Comparison of ENCODE assay signal across 8 cellular contexts in the genomic region with DNA sequence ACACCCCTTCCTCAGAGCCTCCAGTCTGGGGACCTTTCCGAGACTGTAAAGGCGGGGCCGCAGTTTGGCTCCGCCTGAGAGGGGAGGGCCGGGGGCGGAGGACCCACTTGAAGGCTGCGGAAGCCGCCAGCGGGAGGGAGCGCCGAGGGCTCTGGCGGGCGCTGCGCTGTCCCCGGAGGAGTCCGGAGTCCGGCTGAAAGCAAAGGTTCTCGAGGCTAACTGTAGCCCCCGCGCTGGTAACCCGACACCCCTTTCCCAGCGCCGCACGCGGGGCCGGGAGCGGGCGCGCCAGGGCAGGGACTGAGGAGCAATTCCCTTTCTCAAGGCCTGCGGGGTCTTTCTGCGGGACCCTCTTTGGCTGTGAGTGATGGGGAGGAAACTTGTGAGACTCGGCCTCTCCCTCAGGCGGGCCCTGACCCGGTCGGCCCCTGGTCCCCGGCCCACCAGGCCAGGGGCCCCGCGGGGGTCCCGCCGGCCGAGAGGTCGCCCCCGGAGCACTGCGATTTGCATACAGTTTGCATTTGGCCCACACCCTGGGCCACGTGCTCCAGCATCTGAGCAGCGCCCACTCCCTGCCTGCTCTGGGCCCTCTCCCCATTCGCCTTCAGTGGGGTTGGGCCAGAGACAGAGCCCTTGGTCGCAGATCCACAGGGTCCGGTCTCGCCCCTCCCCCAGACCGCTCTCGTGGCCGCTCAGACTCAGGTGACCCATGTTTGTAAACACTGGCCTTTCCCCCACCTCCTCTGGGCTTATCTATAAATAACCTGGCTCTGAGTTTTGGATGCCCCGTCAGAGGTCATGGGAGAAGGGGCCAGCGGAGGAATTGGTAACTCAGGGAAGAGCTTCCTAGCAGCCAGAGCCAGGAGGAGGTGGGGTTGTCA. TPM values are rescaled to one million over a fixed set of nuclear protein-coding genes. Genes with fewer than 3 reads are reported as not detected.
DNase-seq lines count a peak whose midpoint lies in the region; ATAC-seq and TF ChIP-seq lines count a peak whose summit lies in the region.

No MANE protein-coding gene starts in this region.

- peaks cover 14% of the 10 kb centered on the region for H3K27me3 Mint-ChIP-seq in neural crest cell (ENCODE audit: low read depth)
- peaks cover 17% of the 10 kb centered on the region for H3K27me3 Mint-ChIP-seq in stimulated activated naive CD8-positive, alpha-beta T cell treated with anti-CD3 and anti-CD28 coated beads, Interleukin-15, Interleukin-2, amounts not matched to agents 100 ng/mL and 50 ng/mL, for 24 hours

- ATAC-seq in HG02885 (IDR thresholded peaks at IDR 0.05; ENCODE audit: poor library complexity, unreplicated experiment) (peak; percentile 90), RWPE2 (ENCODE audit: low read depth) (peak; percentile 89), foreskin keratinocyte (peak; percentile 83), GM21360 (IDR thresholded peaks at IDR 0.05; ENCODE audit: unreplicated experiment) (no peak)

- H3K9me3 ChIP-seq in BE2C: no peaks in the 10 kb centered on the region
- H3K9me3 ChIP-seq in RWPE2 (ENCODE audit: severe bottlenecking): no peaks in the 10 kb centered on the region

- H3K27me3 ChIP-seq in BE2C (no peaks in the 10 kb centered on the region; the same call in 1 of the 2 replicates), RWPE2 (ENCODE audit: insufficient read depth, poor library complexity, severe bottlenecking) (no peaks in the 10 kb centered on the region), foreskin keratinocyte (peaks cover 38% of the 10 kb centered on the region)

- H3K9me3 Mint-ChIP-seq in neural crest cell: no peaks in the 10 kb centered on the region
- H3K9me3 Mint-ChIP-seq in stimulated activated naive CD8-positive, alpha-beta T cell treated with anti-CD3 and anti-CD28 coated beads, Interleukin-15, Interleukin-2, amounts not matched to agents 100 ng/mL and 50 ng/mL, for 24 hours: no peaks in the 10 kb centered on the region

- no peaks in the 10 kb centered on the region for H3K36me3 Mint-ChIP-seq in neural crest cell (ENCODE audit: low read depth)
- H3K36me3 Mint-ChIP-seq in stimulated activated naive CD8-positive, alpha-beta T cell treated with anti-CD3 and anti-CD28 coated beads, Interleukin-15, Interleukin-2, amounts not matched to agents 100 ng/mL and 50 ng/mL, for 24 hours (ENCODE audit: low read depth): no peaks in the 10 kb centered on the region

- H3K4me3 ChIP-seq in BE2C (ENCODE audit: low read depth, low read length) (peak overlapping the region; percentile 37), RWPE2 (ENCODE audit: severe bottlenecking) (peak overlapping the region; percentile 32)

- peaks cover 5% of the 10 kb centered on the region for H3K4me1 Mint-ChIP-seq in neural crest cell
- H3K4me1 Mint-ChIP-seq in stimulated activated naive CD8-positive, alpha-beta T cell treated with anti-CD3 and anti-CD28 coated beads, Interleukin-15, Interleukin-2, amounts not matched to agents 100 ng/mL and 50 ng/mL, for 24 hours (ENCODE audit: low read depth): peaks cover 5% of the 10 kb centered on the region

- TF ChIP-seq CTCF in BE2C (IDR thresholded peaks at IDR 0.05; ENCODE audit: low read depth, low read length) (no peak), RWPE2 (IDR thresholded peaks at IDR 0.05; ENCODE audit: poor library complexity, severe bottlenecking) (no peak), foreskin keratinocyte (conservative IDR thresholded peaks at IDR 0.05) (no peak), neural crest cell (conservative IDR thresholded peaks at IDR 0.05) (no peak)

- H3K4me3 Mint-ChIP-seq in neural crest cell: peak overlapping the region; percentile 92
- peak overlapping the region; percentile 73 for H3K4me3 Mint-ChIP-seq in stimulated activated naive CD8-positive, alpha-beta T cell treated with anti-CD3 and anti-CD28 coated beads, Interleukin-15, Interleukin-2, amounts not matched to agents 100 ng/mL and 50 ng/mL, for 24 hours

- peak; percentile 72 for DNase-seq in BE2C
- DNase-seq in RWPE2 (ENCODE audit: low spot score): no peak
- DNase-seq in activated effector memory CD4-positive, alpha-beta T cell treated with anti-CD3 and anti-CD28 coated beads, Interleukin-2, amount 50 U/mL, for 16 hours: peak; percentile 84
- peak; percentile 16 to 32 for DNase-seq in foreskin keratinocyte
- peak; percentile 84 for DNase-seq in neural crest cell (ENCODE audit: low read depth, low spot score)

- H3K27ac ChIP-seq in RWPE2 (ENCODE audit: poor library complexity, severe bottlenecking) (no peak overlapping the region), foreskin keratinocyte (no peak overlapping the region)

- H3K4me1 ChIP-seq in BE2C (no peaks in the 10 kb centered on the region), RWPE2 (ENCODE audit: insufficient read depth, poor library complexity, severe bottlenecking) (no peaks in the 10 kb centered on the region), foreskin keratinocyte (no peaks in the 10 kb centered on the region)

- H3K36me3 ChIP-seq in BE2C (no peaks in the 10 kb centered on the region), RWPE2 (ENCODE audit: low read depth) (no peaks in the 10 kb centered on the region)

- peak overlapping the region; percentile 95 for H3K27ac Mint-ChIP-seq in neural crest cell (ENCODE audit: unreplicated experiment)
- no peak overlapping the region for H3K27ac Mint-ChIP-seq in stimulated activated naive CD8-positive, alpha-beta T cell treated with anti-CD3 and anti-CD28 coated beads, Interleukin-15, Interleukin-2, amounts not matched to agents 100 ng/mL and 50 ng/mL, for 24 hours

RNA-seq across cellular contexts. Expression of a gene that starts 0.5 kb away (rescaled TPM):
- not detected for polyA plus RNA-seq in BE2C (2012; ENCODE audit: insufficient read depth, insufficient read length, low read depth)
- 0.11 TPM in 1 of 2 replicates, not detected in the other for total RNA-seq in foreskin keratinocyte
- 0.07 and 0.15 TPM in 2 replicates for polyA plus RNA-seq in foreskin keratinocyte
- total RNA-seq in neural crest cell: 1.3 and 1.4 TPM in 2 replicates

RNA-seq across cellular contexts. Expression of a gene that starts 2.6 kb away (rescaled TPM):
- polyA plus RNA-seq in BE2C (2012; ENCODE audit: insufficient read depth, insufficient read length, low read depth): not detected
- not detected in 2 replicates for total RNA-seq in foreskin keratinocyte
- polyA plus RNA-seq in foreskin keratinocyte: not detected in 2 replicates
- total RNA-seq in neural crest cell: not detected in 2 replicates

RNA-seq across cellular contexts. Expression of a gene that starts 28.9 kb away (rescaled TPM):
- polyA plus RNA-seq in BE2C (2012; ENCODE audit: insufficient read depth, insufficient read length, low read depth): 0.82 TPM
- total RNA-seq in foreskin keratinocyte (0.42 and 0.51 TPM in 2 replicates), neural crest cell (3.0 and 3.1 TPM in 2 replicates)
- polyA plus RNA-seq in foreskin keratinocyte: 0.35 and 0.55 TPM in 2 replicates
